Comparison of ENCODE assay signal across 1 cellular context in the genomic region with DNA sequence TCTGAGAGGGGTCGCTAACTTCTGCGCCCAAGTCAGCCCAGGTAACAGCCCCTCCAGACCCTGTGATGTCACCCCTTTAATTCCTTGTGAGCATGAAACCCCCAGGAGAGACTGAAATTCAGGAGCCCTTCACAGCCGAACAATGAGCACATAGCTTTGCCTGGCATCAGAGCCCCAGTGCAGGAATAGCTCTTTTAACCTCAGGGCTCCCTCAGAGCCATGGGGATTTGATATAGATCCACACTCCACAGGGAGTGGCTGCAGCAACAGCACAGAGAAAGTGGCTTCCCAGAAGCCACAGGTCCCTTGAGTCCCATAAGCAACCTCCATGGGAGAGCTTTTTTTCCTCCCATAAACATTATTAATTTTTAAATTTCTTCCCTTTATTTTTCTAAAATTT.
TF ChIP-seq lines count a peak whose summit lies in the region.

No MANE protein-coding gene starts in this region.

TF ChIP-seq in GM23338, 12 proteins besides CTCF, POLR2A, EP300 and RAD21 (continued from another document):
- TF ChIP-seq ZNF462 (CRISPR knock-in tag; IDR thresholded peaks at IDR 0.05) (no peak), ETS1 (IDR thresholded peaks at IDR 0.05) (no peak), STAT1 (IDR thresholded peaks at IDR 0.05; ENCODE audit: unreplicated experiment) (no peak), JUNB (IDR thresholded peaks at IDR 0.05; ENCODE audit: unreplicated experiment) (no peak), EZH2 (IDR thresholded peaks at IDR 0.05; ENCODE audit: low read depth, unreplicated experiment) (no peak), NANOG (IDR thresholded peaks at IDR 0.05; ENCODE audit: borderline replicate concordance) (no peak), ZNF331 (CRISPR knock-in tag; IDR thresholded peaks at IDR 0.05; ENCODE audit: low read depth) (no peak)
- TF ChIP-seq, protein P1, sequence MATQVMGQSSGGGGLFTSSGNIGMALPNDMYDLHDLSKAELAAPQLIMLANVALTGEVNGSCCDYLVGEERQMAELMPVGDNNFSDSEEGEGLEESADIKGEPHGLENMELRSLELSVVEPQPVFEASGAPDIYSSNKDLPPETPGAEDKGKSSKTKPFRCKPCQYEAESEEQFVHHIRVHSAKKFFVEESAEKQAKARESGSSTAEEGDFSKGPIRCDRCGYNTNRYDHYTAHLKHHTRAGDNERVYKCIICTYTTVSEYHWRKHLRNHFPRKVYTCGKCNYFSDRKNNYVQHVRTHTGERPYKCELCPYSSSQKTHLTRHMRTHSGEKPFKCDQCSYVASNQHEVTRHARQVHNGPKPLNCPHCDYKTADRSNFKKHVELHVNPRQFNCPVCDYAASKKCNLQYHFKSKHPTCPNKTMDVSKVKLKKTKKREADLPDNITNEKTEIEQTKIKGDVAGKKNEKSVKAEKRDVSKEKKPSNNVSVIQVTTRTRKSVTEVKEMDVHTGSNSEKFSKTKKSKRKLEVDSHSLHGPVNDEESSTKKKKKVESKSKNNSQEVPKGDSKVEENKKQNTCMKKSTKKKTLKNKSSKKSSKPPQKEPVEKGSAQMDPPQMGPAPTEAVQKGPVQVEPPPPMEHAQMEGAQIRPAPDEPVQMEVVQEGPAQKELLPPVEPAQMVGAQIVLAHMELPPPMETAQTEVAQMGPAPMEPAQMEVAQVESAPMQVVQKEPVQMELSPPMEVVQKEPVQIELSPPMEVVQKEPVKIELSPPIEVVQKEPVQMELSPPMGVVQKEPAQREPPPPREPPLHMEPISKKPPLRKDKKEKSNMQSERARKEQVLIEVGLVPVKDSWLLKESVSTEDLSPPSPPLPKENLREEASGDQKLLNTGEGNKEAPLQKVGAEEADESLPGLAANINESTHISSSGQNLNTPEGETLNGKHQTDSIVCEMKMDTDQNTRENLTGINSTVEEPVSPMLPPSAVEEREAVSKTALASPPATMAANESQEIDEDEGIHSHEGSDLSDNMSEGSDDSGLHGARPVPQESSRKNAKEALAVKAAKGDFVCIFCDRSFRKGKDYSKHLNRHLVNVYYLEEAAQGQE (IDR thresholded peaks at IDR 0.05; ENCODE audit: unreplicated experiment): no peak
TF ChIP-seq in GM23338: peak in this region for 0.
